In genomic region chr4:158722917-158723793, GRCh38 we compare ENCODE assay signal across 1 cellular context.
TF ChIP-seq lines count a peak whose summit lies in the region.

Gene PPID, minus strand, starts transcription at chr4:158723396. Its CDS starts 108 bp downstream, at chr4:158723288.

TF ChIP-seq in HepG2, 621 proteins besides CTCF, POLR2A, EP300 and RAD21 (continued from another document and continues in another):
- no peak for TF ChIP-seq AKNA (CRISPR knock-in tag; IDR thresholded peaks at IDR 0.05; ENCODE audit: borderline replicate concordance)
- no peak for TF ChIP-seq AGO1 (IDR thresholded peaks at IDR 0.05; ENCODE audit: low read depth, low read length, poor library complexity, severe bottlenecking)
- TF ChIP-seq ZSCAN22 (CRISPR knock-in tag; IDR thresholded peaks at IDR 0.05): no peak
- no peak; the same call in 1 of the 2 replicates for TF ChIP-seq SOX13 (IDR thresholded peaks at IDR 0.05)
- peak in 1 of 2 experiments; percentile 60; a peak in 2 of 4 replicates for TF ChIP-seq SOX13 (CRISPR knock-in tag; conservative IDR thresholded peaks at IDR 0.05 in 1 of 2, IDR thresholded peaks at IDR 0.05 in 1 of 2)
- TF ChIP-seq DBP (CRISPR knock-in tag; IDR thresholded peaks at IDR 0.05; ENCODE audit: not compliant biosample characterization): no peak
- no peak for TF ChIP-seq HMG20A (CRISPR knock-in tag; IDR thresholded peaks at IDR 0.05; ENCODE audit: borderline replicate concordance)
- no peak; the same call in 1 of the 2 replicates for TF ChIP-seq RELA (CRISPR knock-in tag; IDR thresholded peaks at IDR 0.05)
- no peak for TF ChIP-seq ZNF83 (CRISPR knock-in tag; IDR thresholded peaks at IDR 0.05; ENCODE audit: borderline replicate concordance)
- peak; percentile 56 for TF ChIP-seq ARID5B (CRISPR knock-in tag; IDR thresholded peaks at IDR 0.05)
- 0 out of 2 replicates have a peak, but pooled peaks have one; percentile 27 for TF ChIP-seq RFXANK (CRISPR knock-in tag; IDR thresholded peaks at IDR 0.05)
- TF ChIP-seq ZNF138 (CRISPR knock-in tag; IDR thresholded peaks at IDR 0.05; ENCODE audit: low read depth): 0 out of 2 replicates have a peak, but pooled peaks have one; percentile 23
- no peak for TF ChIP-seq IRF1 (CRISPR knock-in tag; IDR thresholded peaks at IDR 0.05; ENCODE audit: low read depth)
- TF ChIP-seq MIXL1 (CRISPR knock-in tag; IDR thresholded peaks at IDR 0.05): no peak; the same call in 1 of the 2 replicates
- TF ChIP-seq HOXA5 (CRISPR knock-in tag; IDR thresholded peaks at IDR 0.05): peak; percentile 84; the same call in 1 of the 2 replicates
- no peak for TF ChIP-seq RBM22 (optimal IDR thresholded peaks at IDR 0.05; ENCODE audit: low read length)
- peak; percentile 67 for TF ChIP-seq ZBTB26 (CRISPR knock-in tag; IDR thresholded peaks at IDR 0.05; ENCODE audit: borderline replicate concordance)
- no peak for TF ChIP-seq ZNF251 (CRISPR knock-in tag; IDR thresholded peaks at IDR 0.05)
- TF ChIP-seq NCOA5 (CRISPR knock-in tag; IDR thresholded peaks at IDR 0.05): 0 out of 2 replicates have a peak, but pooled peaks have one; percentile 43
- TF ChIP-seq ATF2 (CRISPR knock-in tag; IDR thresholded peaks at IDR 0.05): peak; percentile 47; the same call in 1 of the 2 replicates
- peak; percentile 86 for TF ChIP-seq GMEB1 (CRISPR knock-in tag; IDR thresholded peaks at IDR 0.05; ENCODE audit: borderline replicate concordance)
- 0 out of 2 replicates have a peak, but pooled peaks have one; percentile 47 for TF ChIP-seq ZNF773 (CRISPR knock-in tag; IDR thresholded peaks at IDR 0.05; ENCODE audit: borderline replicate concordance)
- TF ChIP-seq ARID2 (CRISPR knock-in tag; IDR thresholded peaks at IDR 0.05; ENCODE audit: borderline replicate concordance): peak; percentile 91
- 0 out of 2 replicates have a peak, but pooled peaks have one; percentile 44 for TF ChIP-seq SP5 (CRISPR knock-in tag; IDR thresholded peaks at IDR 0.05; ENCODE audit: borderline replicate concordance, low read depth)
- peak; percentile 83 for TF ChIP-seq ZBTB20 (CRISPR knock-in tag; IDR thresholded peaks at IDR 0.05; ENCODE audit: borderline replicate concordance, low read depth)
- TF ChIP-seq GFI1 (CRISPR knock-in tag; IDR thresholded peaks at IDR 0.05; ENCODE audit: borderline replicate concordance): peak; percentile 28; the same call in 1 of the 2 replicates
- TF ChIP-seq YEATS2 (CRISPR knock-in tag; IDR thresholded peaks at IDR 0.05; ENCODE audit: borderline replicate concordance): peak; percentile 77
- peak; percentile 97 for TF ChIP-seq TFDP1 (CRISPR knock-in tag; IDR thresholded peaks at IDR 0.05; ENCODE audit: borderline replicate concordance)
- TF ChIP-seq CCAR2 (optimal IDR thresholded peaks at IDR 0.05; ENCODE audit: low read depth, low read length): no peak
- no peak for TF ChIP-seq ZNF782 (CRISPR knock-in tag; IDR thresholded peaks at IDR 0.05; ENCODE audit: borderline replicate concordance)
- 0 out of 2 replicates have a peak, but pooled peaks have one; percentile 70 for TF ChIP-seq ZNF142 (CRISPR knock-in tag; IDR thresholded peaks at IDR 0.05)
- TF ChIP-seq HNRNPL (IDR thresholded peaks at IDR 0.05; ENCODE audit: low read depth, low read length): no peak
- TF ChIP-seq NR3C1 (CRISPR knock-in tag; IDR thresholded peaks at IDR 0.05): no peak
- TF ChIP-seq ZNF816 (CRISPR knock-in tag; IDR thresholded peaks at IDR 0.05; ENCODE audit: borderline replicate concordance): peak; percentile 31; the same call in 1 of the 2 replicates
